Comparison of ENCODE assay signal across 6 cellular contexts in genomic region chr13:65085977-65086376, GRCh38.
"Had no signal": no experiment of that assay in that cellular context is flagged by ENCODE, and none has a peak within 500 bp of the region (broad histone marks: within the 10 kb centered on the region; RNA-seq: fewer than 3 reads in every experiment).

No MANE protein-coding gene starts in this region.

- H3K27ac ChIP-seq: HL-60 had no signal

- ATAC-seq: GM23338, HepG2 had no signal

- H3K4me3 ChIP-seq: GM23338 had no signal

- DNase-seq: H9, HCEC 1CT, KBM-7 had no signal
